9 cellular contexts compared by ENCODE assay signal in genomic region chr1:51517361-51518032, GRCh38. TPM values are rescaled to one million over a fixed set of nuclear protein-coding genes. Genes with fewer than 3 reads are reported as not detected.
DNase-seq lines count a peak whose midpoint lies in the region; TF ChIP-seq lines count a peak whose summit lies in the region.
"Had no signal": no experiment of that assay in that cellular context is flagged by ENCODE, and none has a peak within 500 bp of the region (broad histone marks: within the 10 kb centered on the region; RNA-seq: fewer than 3 reads in every experiment).

No MANE protein-coding gene starts in this region.

- peaks cover 4% of the 10 kb centered on the region for H3K36me3 Mint-ChIP-seq in activated CD4-positive, alpha-beta T cell treated with anti-CD3 and anti-CD28 coated beads, Interleukin-2, amount 10 ng/mL, durations not matched to agents 7 days and 5 days (ENCODE audit: low read depth)
- no peaks in the 10 kb centered on the region for H3K36me3 Mint-ChIP-seq in progenitor cell of endocrine pancreas (ENCODE audit: insufficient read depth)

- DNase-seq in activated CD4-positive, alpha-beta T cell treated with anti-CD3 and anti-CD28 coated beads, Interleukin-2, amount 10 ng/mL, durations not matched to agents 7 days and 5 days: no peak
- no peak for DNase-seq in activated CD4-positive, alpha-beta T cell treated with anti-CD3 and anti-CD28 coated beads, Interleukin-2, amount 50 U/mL, for 1 hour
- DNase-seq in fibroblast of gingiva (ENCODE audit: low read depth): peak; percentile 57
- no peak for DNase-seq in progenitor cell of endocrine pancreas (ENCODE audit: low spot score, unreplicated experiment)
- no peak for DNase-seq in NCI-H146 treated with DMSO at 0.1 percent for 48 hours (lab: John Stamatoyannopoulos, UW; ENCODE audit: unreplicated experiment)
- DNase-seq in NCI-H2171 treated with DMSO at 0.1 percent for 48 hours (lab: John Stamatoyannopoulos, UW): no peak
- DNase-seq in NCI-H345 (lab: John Stamatoyannopoulos, UW): no peak

- CTCF ChIA-PET in activated CD4-positive, alpha-beta T cell treated with anti-CD3 and anti-CD28 coated beads, Interleukin-2, amount 10 ng/mL, durations not matched to agents 7 days and 5 days (lab: Charles Lee): no interaction called here

- no peak overlapping the region for H2AFZ ChIP-seq in SU-DHL-6 (ENCODE audit: low read depth, low read length, severe bottlenecking)

- H3K27ac ChIP-seq in SU-DHL-6 (ENCODE audit: low read depth, low read length): peak overlapping the region; percentile 87

- H3K9me3 ChIP-seq in SU-DHL-6 (ENCODE audit: insufficient read depth, low read length): no peaks in the 10 kb centered on the region

- H3K27ac Mint-ChIP-seq in activated CD4-positive, alpha-beta T cell treated with anti-CD3 and anti-CD28 coated beads, Interleukin-2, amount 10 ng/mL, durations not matched to agents 7 days and 5 days: peak overlapping the region; percentile 92
- peak overlapping the region; percentile 93 for H3K27ac Mint-ChIP-seq in progenitor cell of endocrine pancreas

- peak overlapping the region; percentile 90 for H3K4me3 Mint-ChIP-seq in activated CD4-positive, alpha-beta T cell treated with anti-CD3 and anti-CD28 coated beads, Interleukin-2, amount 10 ng/mL, durations not matched to agents 7 days and 5 days
- H3K4me3 Mint-ChIP-seq in progenitor cell of endocrine pancreas (ENCODE audit: low read depth): peak overlapping the region; percentile 94

- H3F3A ChIP-seq in SU-DHL-6 (ENCODE audit: insufficient read depth): peaks cover 61% of the 10 kb centered on the region

- peak overlapping the region; percentile 81 for H3K4me2 ChIP-seq in SU-DHL-6 (ENCODE audit: low read depth, low read length, poor library complexity, severe bottlenecking)

- H3K9ac ChIP-seq in SU-DHL-6 (ENCODE audit: low read length): peak overlapping the region; percentile 83

- H3K27me3 ChIP-seq in SU-DHL-6 (ENCODE audit: low read length): no peaks in the 10 kb centered on the region
- H3K27me3 ChIP-seq: foreskin keratinocyte had no signal

- TF ChIP-seq CTCF in SU-DHL-6 (IDR thresholded peaks at IDR 0.05; ENCODE audit: insufficient read depth, low read length, poor library complexity, severe bottlenecking) (no peak), progenitor cell of endocrine pancreas (IDR thresholded peaks at IDR 0.05; ENCODE audit: unreplicated experiment) (no peak)

- H3K79me2 ChIP-seq in SU-DHL-6 (ENCODE audit: insufficient read depth, low read length): peaks cover 64% of the 10 kb centered on the region

- no peaks in the 10 kb centered on the region for H3K36me3 ChIP-seq in SU-DHL-6 (ENCODE audit: low read length)

- peaks cover 3% of the 10 kb centered on the region for H3K9me3 Mint-ChIP-seq in activated CD4-positive, alpha-beta T cell treated with anti-CD3 and anti-CD28 coated beads, Interleukin-2, amount 10 ng/mL, durations not matched to agents 7 days and 5 days
- no peaks in the 10 kb centered on the region for H3K9me3 Mint-ChIP-seq in progenitor cell of endocrine pancreas (ENCODE audit: low read depth)

- H3K4me1 Mint-ChIP-seq in activated CD4-positive, alpha-beta T cell treated with anti-CD3 and anti-CD28 coated beads, Interleukin-2, amount 10 ng/mL, durations not matched to agents 7 days and 5 days: peaks cover 60% of the 10 kb centered on the region
- peaks cover 23% of the 10 kb centered on the region for H3K4me1 Mint-ChIP-seq in progenitor cell of endocrine pancreas (ENCODE audit: low read depth)

- H3K4me3 ChIP-seq in SU-DHL-6 (ENCODE audit: insufficient read depth, low read length, poor library complexity, severe bottlenecking): peak overlapping the region; percentile 92

- no peaks in the 10 kb centered on the region for H4K20me1 ChIP-seq in SU-DHL-6 (ENCODE audit: low read depth, low read length)

- POLR2A ChIA-PET in activated CD4-positive, alpha-beta T cell treated with anti-CD3 and anti-CD28 coated beads, Interleukin-2, amount 10 ng/mL, durations not matched to agents 7 days and 5 days (lab: Charles Lee): no interaction called here

- no peaks in the 10 kb centered on the region for H3K9me2 ChIP-seq in SU-DHL-6 (replicated peaks; ENCODE audit: insufficient read depth, low read length)

- H3K27me3 Mint-ChIP-seq in activated CD4-positive, alpha-beta T cell treated with anti-CD3 and anti-CD28 coated beads, Interleukin-2, amount 10 ng/mL, durations not matched to agents 7 days and 5 days: no peaks in the 10 kb centered on the region
- H3K27me3 Mint-ChIP-seq in progenitor cell of endocrine pancreas: no peaks in the 10 kb centered on the region

RNA-seq across cellular contexts. Expression of gene EPS15, which starts 1.6 kb away (rescaled TPM):
- total RNA-seq in activated CD4-positive, alpha-beta T cell treated with anti-CD3 and anti-CD28 coated beads, Interleukin-2, amount 10 ng/mL, durations not matched to agents 7 days and 5 days: 10 to 100 TPM; 53.9 to 58.8 TPM
- total RNA-seq in progenitor cell of endocrine pancreas: 62.7 and 63.8 TPM in 2 replicates
